ENCODE assay signal across 18 cellular contexts in genomic region chr13:46617382-46617781, GRCh38.
DNase-seq lines count a peak whose midpoint lies in the region; ATAC-seq and TF ChIP-seq lines count a peak whose summit lies in the region.
"Had no signal": no experiment of that assay in that cellular context is flagged by ENCODE, and none has a peak within 500 bp of the region (broad histone marks: within the 10 kb centered on the region; RNA-seq: fewer than 3 reads in every experiment).

No MANE protein-coding gene starts in this region.

- H2BK120ac ChIP-seq in IMR-90 (ENCODE audit: low read depth, low read length), result peak overlapping the region; percentile 58; the same call in 1 of the 2 replicates

- in situ Hi-C loops in IMR-90 (cut with MboI; ENCODE audit: low sequenced_read_pairs), result no loop called here

- H2BK20ac ChIP-seq in IMR-90 (ENCODE audit: low read depth, low read length), result peak overlapping the region; percentile 31; the same call in 1 of the 2 replicates

- peak overlapping the region in 1 of 2 experiments; percentile 48; a peak in 2 of 4 replicates for H4K8ac ChIP-seq in IMR-90 (ENCODE audit: low read depth in 2 of 2, low read length in 2 of 2)

- H3K14ac ChIP-seq in IMR-90 (replicated peaks; ENCODE audit: low read depth, low read length), result peak overlapping the region; percentile 48

- H3K9me3 ChIP-seq in IMR-90 (ENCODE audit: control insufficient read depth, insufficient read depth, low read length) (no peaks in the 10 kb centered on the region), tibial artery (no peaks in the 10 kb centered on the region)

- peak overlapping the region; percentile 34 for H3K4ac ChIP-seq in IMR-90 (ENCODE audit: low read depth, low read length)

- no peak overlapping the region for H2BK5ac ChIP-seq in IMR-90 (ENCODE audit: low read depth, low read length, poor library complexity, severe bottlenecking)

- peak overlapping the region; percentile 86; the same call in 1 of the 2 replicates for H2AK5ac ChIP-seq in IMR-90 (ENCODE audit: low read depth, low read length)

- peak; percentile 29 for ATAC-seq in IMR-90 (ENCODE audit: low read depth)
- no peak for ATAC-seq in HG02623 (IDR thresholded peaks at IDR 0.05; ENCODE audit: unreplicated experiment)
- no peak for ATAC-seq in stimulated activated naive CD8-positive, alpha-beta T cell treated with anti-CD3 and anti-CD28 coated beads, Interleukin-15, Interleukin-2, amounts not matched to agents 100 U/mL and 50 U/mL, for 24 hours
- ATAC-seq: activated T-cell treated with anti-CD3 and anti-CD28 coated beads, Interleukin-2, amount 50 U/mL, for 4 hours had no signal

- H2BK15ac ChIP-seq in IMR-90 (ENCODE audit: low read depth, low read length), result no peak overlapping the region; the same call in 2 of the 3 replicates

- H3K36me3 ChIP-seq in IMR-90 (ENCODE audit: control insufficient read depth, insufficient read depth, low read length) (no peaks in the 10 kb centered on the region), tibial artery (no peaks in the 10 kb centered on the region)

- no peak overlapping the region for H3K9ac ChIP-seq in IMR-90 (ENCODE audit: low read depth, low read length)

- no peaks in the 10 kb centered on the region for H3K27me3 ChIP-seq in IMR-90 (ENCODE audit: control insufficient read depth, insufficient read depth, low read length)
- no peaks in the 10 kb centered on the region for H3K27me3 ChIP-seq in tibial artery

- H3K27me3 Mint-ChIP-seq in nephron (ENCODE audit: low read depth), result no peaks in the 10 kb centered on the region
- H3K27me3 Mint-ChIP-seq: activated CD4-positive, alpha-beta T cell treated with anti-CD3 and anti-CD28 coated beads, Interleukin-2, amount 10 ng/mL, durations not matched to agents 24 days and 14 days had no signal

- H3K27ac Mint-ChIP-seq in nephron, result peak overlapping the region; percentile 93 to 97 (median 95)
- H3K27ac Mint-ChIP-seq: activated CD4-positive, alpha-beta T cell treated with anti-CD3 and anti-CD28 coated beads, Interleukin-2, amount 10 ng/mL, durations not matched to agents 24 days and 14 days; endodermal cell; T-helper 2 cell treated with Interferon-gamma antibody and Interleukin-4, amounts not matched to agents 5 μg/mL and 100 μg/mL, for 36 hours had no signal

- H2AK9ac ChIP-seq in IMR-90 (replicated peaks; ENCODE audit: low read depth, low read length, poor library complexity), result no peak overlapping the region

- CTCF ChIA-PET in IMR-90 (lab: Yijun Ruan, JAX), result no interaction called here

- H3K27ac ChIP-seq in IMR-90 (ENCODE audit: insufficient read depth, low read length), result no peak overlapping the region
- peak overlapping the region; percentile 64 to 68 for H3K27ac ChIP-seq in tibial artery
- H3K27ac ChIP-seq: C4-2B had no signal

- TF ChIP-seq CTCF in IMR-90 (conservative IDR thresholded peaks at IDR 0.05; ENCODE audit: low read depth, low read length) (no peak), fibroblast of mammary gland (conservative IDR thresholded peaks at IDR 0.05; ENCODE audit: control insufficient read depth, insufficient read depth, low read depth, low read length) (no peak), nephron (IDR thresholded peaks at IDR 0.05; ENCODE audit: unreplicated experiment in 3 of 3) (no peak), tibial artery (IDR thresholded peaks at IDR 0.05) (no peak)

- H3K56ac ChIP-seq in IMR-90 (ENCODE audit: extremely low read depth, insufficient read depth, low read length), result no peak overlapping the region

- H3K18ac ChIP-seq in IMR-90 (ENCODE audit: low read depth, low read length), result peak overlapping the region; percentile 45

- no TSS peak for BruUV-seq in IMR-90 (replicated peaks; lab: Mats Ljungman, UMichigan)

- peaks cover 23 to 68% of the 10 kb centered on the region in 2 experiments for H3K79me1 ChIP-seq in IMR-90 (ENCODE audit: low read depth in 1 of 2, low read length in 2 of 2)

- peaks cover 64% of the 10 kb centered on the region for H3K4me1 Mint-ChIP-seq in nephron

- H3K4me3 ChIP-seq in IMR-90 (ENCODE audit: insufficient read depth, low read depth, low read length) (no peak overlapping the region), fibroblast of mammary gland (ENCODE audit: control insufficient read depth, low read depth, low read length) (no peak overlapping the region), tibial artery (no peak overlapping the region)

- peaks cover 33% of the 10 kb centered on the region for H4K20me1 ChIP-seq in IMR-90 (ENCODE audit: insufficient read depth, low read length)

- POLR2A ChIA-PET in IMR-90 (lab: Charles Lee; ENCODE audit: unreplicated experiment), result no interaction called here

- no peak for TF ChIP-seq RAD21 in IMR-90 (IDR thresholded peaks at IDR 0.05; ENCODE audit: low read length)

- no peak for TF ChIP-seq POLR2A in IMR-90 (IDR thresholded peaks at IDR 0.05; ENCODE audit: low read depth, low read length)

- H3K4me1 ChIP-seq in IMR-90 (ENCODE audit: control insufficient read depth, insufficient read depth, low read length) (peaks cover 25% of the 10 kb centered on the region), tibial artery (peaks cover under 1 to 77% (median 47%) of the 10 kb centered on the region in 4 donors)

- H4K5ac ChIP-seq in IMR-90 (ENCODE audit: low read depth, low read length), result peak overlapping the region; percentile 39

- peak overlapping the region; percentile 79; the same call in 1 of the 2 replicates for H3K23ac ChIP-seq in IMR-90 (ENCODE audit: low read depth, low read length)

- no CpG with 5 or more reads among the region's 7 CpGs for WGBS in IMR-90 (ENCODE audit: extremely low coverage in 2 of 2, insufficient read length in 1 of 2), 2 experiments

- peak overlapping the region; percentile 53 for H3K4me2 ChIP-seq in IMR-90 (ENCODE audit: low read depth, low read length)

- no peak overlapping the region for H3K4me3 Mint-ChIP-seq in nephron
- H3K4me3 Mint-ChIP-seq: activated CD4-positive, alpha-beta T cell treated with anti-CD3 and anti-CD28 coated beads, Interleukin-2, amount 10 ng/mL, durations not matched to agents 24 days and 14 days; activated T-cell treated with anti-CD3 and anti-CD28 coated beads, Interleukin-2, amount 50 U/mL, for 4 hours; endodermal cell; T-helper 2 cell treated with Interferon-gamma antibody and Interleukin-4, amounts not matched to agents 5 μg/mL and 100 μg/mL, for 36 hours had no signal

- peak; percentile 15 for DNase-seq in IMR-90
- DNase-seq in fibroblast of mammary gland (ENCODE audit: low read depth), result peak; percentile 19
- DNase-seq in tibial artery, result no peak
- no peak for DNase-seq in stimulated activated naive CD8-positive, alpha-beta T cell treated with anti-CD3 and anti-CD28 coated beads, Interleukin-15, Interleukin-2, amounts not matched to agents 100 U/mL and 50 U/mL, for 24 hours
- no peak for DNase-seq in kidney glomerular epithelial cell (lab: John Stamatoyannopoulos, UW)
- DNase-seq: activated CD4-positive, alpha-beta T cell treated with anti-CD3 and anti-CD28 coated beads, Interleukin-2, amount 10 ng/mL, durations not matched to agents 24 days and 14 days; activated T-cell treated with anti-CD3 and anti-CD28 coated beads, Interleukin-2, amount 50 U/mL, for 4 hours; central memory CD4-positive, alpha-beta T cell; endodermal cell; kidney; NCI-H1048; NCI-H2227 treated with DMSO at 0.1 percent for 48 hours; right cardiac atrium; stimulated activated CD4-positive, alpha-beta T cell treated with anti-CD3 and anti-CD28 coated beads, Interleukin-2, amount 100 ng/mL, for 48 hours had no signal

- dilution Hi-C loops in IMR-90 (cut with HindIII; ENCODE audit: low sequenced_read_pairs, unreplicated experiment), result no loop called here

- peak overlapping the region; percentile 44; the same call in 1 of the 2 replicates for H4K91ac ChIP-seq in IMR-90 (ENCODE audit: insufficient read depth, low read depth, low read length)

- H2AFZ ChIP-seq in IMR-90 (replicated peaks; ENCODE audit: low read length, poor library complexity), result peak overlapping the region; percentile 28

- intact Hi-C loops in IMR-90 (cut with micrococcal nuclease), result loop anchor here (1.0 to 5.0 kb wide), 4 partner anchors 50 to 125 kb away; no protein-coding TSS in a partner anchor
- intact Hi-C loops in tibial artery (cut with DNase I; ENCODE audit: low total_unique reads), result no loop called here

- H3K36me3 Mint-ChIP-seq in nephron (ENCODE audit: low read depth), result no peaks in the 10 kb centered on the region

- H3K9me1 ChIP-seq in IMR-90 (ENCODE audit: insufficient read depth, low read length), result peaks cover 26% of the 10 kb centered on the region

- no peaks in the 10 kb centered on the region for H3K9me3 Mint-ChIP-seq in nephron
- H3K9me3 Mint-ChIP-seq: activated CD4-positive, alpha-beta T cell treated with anti-CD3 and anti-CD28 coated beads, Interleukin-2, amount 10 ng/mL, durations not matched to agents 24 days and 14 days; activated T-cell treated with anti-CD3 and anti-CD28 coated beads, Interleukin-2, amount 50 U/mL, for 4 hours; endodermal cell; T-helper 2 cell treated with Interferon-gamma antibody and Interleukin-4, amounts not matched to agents 5 μg/mL and 100 μg/mL, for 36 hours had no signal

TF ChIP-seq in IMR-90, 13 proteins besides CTCF, POLR2A, EP300 and RAD21:
- TF ChIP-seq SMC3 (IDR thresholded peaks at IDR 0.05; ENCODE audit: low read depth, low read length) (no peak), BHLHE40 (IDR thresholded peaks at IDR 0.05; ENCODE audit: low read depth, low read length) (no peak), USF2 (IDR thresholded peaks at IDR 0.05; ENCODE audit: low read depth, low read length) (no peak), RCOR1 (IDR thresholded peaks at IDR 0.05; ENCODE audit: insufficient replicate concordance, low read length) (no peak)

Comparison
In these comparisons a context has a peak if more than half of its experiments do, and no peak if none do; other contexts are left out.
1. DNase-seq: peak in IMR-90 (single experiment) and fibroblast of mammary gland (single experiment); none in tibial artery (0 of 2), stimulated activated naive CD8-positive, alpha-beta T cell treated with anti-CD3 and anti-CD28 coated beads, Interleukin-15, Interleukin-2, amounts not matched to agents 100 U/mL and 50 U/mL, for 24 hours (single experiment) and kidney glomerular epithelial cell (single experiment).